In the genomic region with DNA sequence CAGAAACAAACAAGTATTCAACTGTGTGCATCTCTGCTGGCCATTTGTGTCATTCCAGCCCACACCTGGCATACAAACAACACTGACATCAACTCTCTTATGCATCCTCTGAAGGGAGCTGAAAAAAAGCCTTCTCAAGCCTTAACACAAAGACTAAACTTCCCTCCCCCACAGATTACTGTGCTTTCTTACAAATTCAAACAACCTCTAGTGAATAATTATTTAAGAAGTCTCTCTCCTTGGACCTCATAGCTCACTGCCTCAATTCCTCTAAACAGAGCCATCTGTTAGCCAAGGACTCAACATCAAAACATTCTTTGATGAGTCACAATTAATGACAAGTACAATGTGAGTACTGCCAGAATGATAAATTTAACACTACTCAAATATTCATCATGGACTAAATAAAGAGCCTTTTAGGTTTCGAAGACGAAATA, we compare ENCODE assay signal across 11 cellular contexts.
A peak's percentile ranks its signal among the peaks of the same experiment; 100 is the strongest.
DNase-seq lines count a peak whose midpoint lies in the region; TF ChIP-seq lines count a peak whose summit lies in the region.
"Had no signal": no experiment of that assay in that cellular context is flagged by ENCODE, and none has a peak within 500 bp of the region (broad histone marks: within the 10 kb centered on the region; RNA-seq: fewer than 3 reads in every experiment).

No MANE protein-coding gene starts in this region.

- peak overlapping the region; percentile 21 for H3K4me2 ChIP-seq in skeletal muscle satellite cell (ENCODE audit: low read length)

- DNase-seq in GM04503 (ENCODE audit: low read depth) = peak; percentile 60
- DNase-seq in RPMI7951 (ENCODE audit: low read depth) = peak; percentile 83
- DNase-seq in fibroblast of pulmonary artery (ENCODE audit: low read depth) = peak; percentile 52
- DNase-seq in activated CD8-positive, alpha-beta memory T cell treated with anti-CD3 and anti-CD28 coated beads, Interleukin-2, amount 50 U/mL, for 4 hours = no peak
- DNase-seq in SHP77 (lab: John Stamatoyannopoulos, UW) = no peak
- DNase-seq in SW 1271 (lab: John Stamatoyannopoulos, UW) = no peak
- DNase-seq: glutamatergic neuron, NCI-H1048, T-helper 17 cell had no signal

- H3K9me3 ChIP-seq in skeletal muscle satellite cell (replicated peaks; ENCODE audit: low read length) = no peaks in the 10 kb centered on the region
- H3K9me3 ChIP-seq: breast epithelium had no signal

- no peaks in the 10 kb centered on the region for H3K27me3 ChIP-seq in skeletal muscle satellite cell (ENCODE audit: control insufficient read depth, insufficient read depth, low read length)
- H3K27me3 ChIP-seq: breast epithelium had no signal

- peaks cover 21% of the 10 kb centered on the region for H3K4me1 ChIP-seq in skeletal muscle satellite cell (ENCODE audit: control insufficient read depth, insufficient read depth, low read length)
- H3K4me1 ChIP-seq: breast epithelium had no signal

- no peak for TF ChIP-seq CTCF in fibroblast of pulmonary artery (IDR thresholded peaks at IDR 0.05; ENCODE audit: low read length, missing control alignments)

- no peaks in the 10 kb centered on the region for H3K36me3 ChIP-seq in skeletal muscle satellite cell (ENCODE audit: insufficient read depth, low read length)
- H3K36me3 ChIP-seq: breast epithelium had no signal

- no peak overlapping the region for H3K9ac ChIP-seq in skeletal muscle satellite cell (ENCODE audit: low read depth, low read length)

- H3K4me3 ChIP-seq in fibroblast of pulmonary artery (replicated peaks; ENCODE audit: low read depth, low read length) (no peak overlapping the region), skeletal muscle satellite cell (ENCODE audit: low read length) (no peak overlapping the region)
- H3K4me3 ChIP-seq: breast epithelium had no signal

Comparison
In these comparisons a context has a peak if more than half of its experiments do, and no peak if none do; other contexts are left out.
1. DNase-seq: peak in GM04503 (single experiment), RPMI7951 (single experiment) and fibroblast of pulmonary artery (single experiment); none in activated CD8-positive, alpha-beta memory T cell treated with anti-CD3 and anti-CD28 coated beads, Interleukin-2, amount 50 U/mL, for 4 hours (single experiment), SHP77 (0 of 2) and SW 1271 (0 of 2).